1 cellular context compared by ENCODE assay signal in genomic region chr21:42366292-42367010, GRCh38.
TF ChIP-seq lines count a peak whose summit lies in the region.

Gene TFF1 (minus strand): TSS chr21:42366535. CDS start chr21:42366495, 40 bp downstream.

TF ChIP-seq in H1, 55 proteins besides CTCF, POLR2A, EP300 and RAD21:
- TF ChIP-seq CHD1 (IDR thresholded peaks at IDR 0.05; ENCODE audit: low read depth, low read length) (no peak), BRCA1 (IDR thresholded peaks at IDR 0.05; ENCODE audit: low read depth, low read length) (no peak), USF2 (IDR thresholded peaks at IDR 0.05; ENCODE audit: low read length) (no peak), YY1 (IDR thresholded peaks at IDR 0.05; ENCODE audit: low read depth, low read length) (no peak), GTF2F1 (IDR thresholded peaks at IDR 0.05; ENCODE audit: borderline replicate concordance, low read depth, low read length) (no peak), JUN (IDR thresholded peaks at IDR 0.05; ENCODE audit: low read depth, low read length) (no peak), ZNF274 (IDR thresholded peaks at IDR 0.05; ENCODE audit: borderline replicate concordance, extremely low read depth, low read length) (no peak), CTBP2 (IDR thresholded peaks at IDR 0.05; ENCODE audit: borderline replicate concordance, insufficient read depth, insufficient read length, low read length) (no peak), PHF8 (conservative IDR thresholded peaks at IDR 0.05; ENCODE audit: low read depth, low read length) (no peak), GABPA (IDR thresholded peaks at IDR 0.05; ENCODE audit: borderline replicate concordance, insufficient read depth, low read length) (no peak), SP4 (IDR thresholded peaks at IDR 0.05; ENCODE audit: low read length) (no peak), TEAD4 (IDR thresholded peaks at IDR 0.05; ENCODE audit: low read depth, low read length) (no peak), SIRT6 (IDR thresholded peaks at IDR 0.05; ENCODE audit: low read length) (no peak), ATF2 (IDR thresholded peaks at IDR 0.05; ENCODE audit: low read length) (no peak), E2F6 (IDR thresholded peaks at IDR 0.05) (no peak)
TF ChIP-seq in H1: peak in this region for 0.
